Comparison of ENCODE assay signal across 27 cellular contexts in the genomic region with DNA sequence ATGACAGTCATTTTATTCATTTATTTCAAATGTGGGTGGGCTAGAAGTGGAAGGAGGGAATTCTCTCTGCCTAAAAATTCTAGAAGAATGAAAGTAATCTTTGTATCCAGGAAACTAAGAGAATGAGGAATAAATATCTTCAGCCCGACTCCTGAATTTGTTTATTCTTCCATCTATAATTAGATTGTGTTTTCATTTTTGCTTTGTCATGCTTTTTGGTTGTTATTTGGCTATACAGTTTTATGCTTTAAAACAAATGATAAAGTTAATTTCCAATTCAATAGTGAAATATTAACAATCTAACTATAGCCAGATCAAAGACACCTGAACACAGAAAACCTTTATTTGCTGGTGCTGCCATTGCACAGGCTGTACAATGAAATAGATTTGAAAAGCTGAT.
DNase-seq lines count a peak whose midpoint lies in the region; ATAC-seq, FAIRE-seq and TF ChIP-seq lines count a peak whose summit lies in the region.
"Had no signal": no experiment of that assay in that cellular context is flagged by ENCODE, and none has a peak within 500 bp of the region (broad histone marks: within the 10 kb centered on the region; RNA-seq: fewer than 3 reads in every experiment).

No MANE protein-coding gene starts in this region.

- H3K9me3 ChIP-seq in HepG2 (ENCODE audit: low read length) (peaks cover 40% of the 10 kb centered on the region), right lobe of liver (no peaks in the 10 kb centered on the region), IMR-90 (ENCODE audit: control insufficient read depth, insufficient read depth, low read length) (no peaks in the 10 kb centered on the region; the same call in none of the 2 replicates), neuron (ENCODE audit: low read length) (no peaks in the 10 kb centered on the region), testis (no peaks in the 10 kb centered on the region)
- H3K9me3 ChIP-seq: BE2C had no signal

- H3K14ac ChIP-seq in IMR-90 (replicated peaks; ENCODE audit: low read depth, low read length), result no peak overlapping the region

- DNase-seq in HepG2 (ENCODE audit: low spot score), result no peak
- DNase-seq in right lobe of liver, result no peak
- DNase-seq in IMR-90, result no peak
- DNase-seq in testis, result no peak
- DNase-seq in stimulated activated CD4-positive, alpha-beta T cell treated with anti-CD3 and anti-CD28 coated beads, Interleukin-15, amount 100 ng/mL, for 24 hours, result no peak
- DNase-seq: ACHN; AML-193; BE2C; CD4-positive, CD25-positive, alpha-beta regulatory T cell; CD8-positive, alpha-beta T cell; DMS 273 treated with DMSO at 0.1 percent for 48 hours; DMS79; EL; GDM1; GM23248; H7 had no signal

- FAIRE-seq in HepG2 (lab: Jason Lieb, UNC), result no peak
- FAIRE-seq: A204.1, D721Med, GM12878, GM19239, H1 had no signal

- no peak overlapping the region for H2AK9ac ChIP-seq in IMR-90 (replicated peaks; ENCODE audit: low read depth, low read length, poor library complexity)

- no peaks in the 10 kb centered on the region for H3K9me1 ChIP-seq in IMR-90 (ENCODE audit: insufficient read depth, low read length)

- H3K4me2 ChIP-seq in HepG2 (ENCODE audit: low read depth, low read length) (no peak overlapping the region), IMR-90 (ENCODE audit: low read depth, low read length) (no peak overlapping the region)

- H3K27me3 ChIP-seq in HepG2 (ENCODE audit: control insufficient read depth in 1 of 2, insufficient read depth in 2 of 2, low read length in 2 of 2) (no peaks in the 10 kb centered on the region), right lobe of liver (no peaks in the 10 kb centered on the region), IMR-90 (ENCODE audit: control insufficient read depth, insufficient read depth, low read length) (no peaks in the 10 kb centered on the region), neuron (ENCODE audit: insufficient read depth, low read length) (no peaks in the 10 kb centered on the region), testis (no peaks in the 10 kb centered on the region)
- H3K27me3 ChIP-seq: BE2C had no signal

- H3K27ac ChIP-seq in HepG2 (ENCODE audit: extremely low read length, insufficient read depth, low read length), result no peak overlapping the region
- no peak overlapping the region for H3K27ac ChIP-seq in right lobe of liver
- no peak overlapping the region for H3K27ac ChIP-seq in IMR-90 (ENCODE audit: insufficient read depth, low read length)
- H3K27ac ChIP-seq in testis, result no peak overlapping the region
- H3K27ac ChIP-seq: 22Rv1, C4-2B, GM23248 had no signal

- no peak overlapping the region for H2AFZ ChIP-seq in HepG2 (ENCODE audit: low read length)
- no peak overlapping the region for H2AFZ ChIP-seq in IMR-90 (replicated peaks; ENCODE audit: low read length, poor library complexity)
- H2AFZ ChIP-seq in neuron (ENCODE audit: low read depth, low read length), result peak overlapping the region; percentile 2
- H2AFZ ChIP-seq: GM23248 had no signal

- H3K36me3 ChIP-seq in HepG2 (replicated peaks in 1 of 2; ENCODE audit: control insufficient read depth in 1 of 2, insufficient read depth in 2 of 2, low read length in 2 of 2) (no peaks in the 10 kb centered on the region), right lobe of liver (no peaks in the 10 kb centered on the region), IMR-90 (ENCODE audit: control insufficient read depth, insufficient read depth, low read length) (no peaks in the 10 kb centered on the region), neuron (ENCODE audit: insufficient read depth, low read length) (no peaks in the 10 kb centered on the region), testis (ENCODE audit: low read depth, missing control alignments) (no peaks in the 10 kb centered on the region)
- H3K36me3 ChIP-seq: BE2C had no signal

- 32% methylated on average over 1 of the region's 1 CpG for WGBS in HepG2 (ENCODE audit: low lambda C conversion rate)
- 43% methylated on average over 1 of the region's 1 CpG for WGBS in right lobe of liver (ENCODE audit: insufficient coverage, low coverage, low lambda C conversion rate, missing lambda C conversion rate)
- WGBS in IMR-90 (ENCODE audit: extremely low coverage in 2 of 2, insufficient read length in 1 of 2), 2 experiments, result no CpG with 5 or more reads among the region's 1 CpG
- 37 to 40% methylated on average over 1 of the region's 1 CpG for whole genome bisulfite sequencing in testis, 2 donors

- H3K9ac ChIP-seq in HepG2 (ENCODE audit: insufficient read depth, low read depth, low read length), result no peak overlapping the region
- H3K9ac ChIP-seq in IMR-90 (ENCODE audit: low read depth, low read length), result no peak overlapping the region
- H3K9ac ChIP-seq: GM23248 had no signal

- in situ Hi-C loops in HepG2 (cut with HindIII; ENCODE audit: extremely low pct_ligation_motif_present, low pct_unique_long_range_greater_than_20kb) (no loop called here), IMR-90 (cut with MboI; ENCODE audit: low sequenced_read_pairs) (no loop called here)

- no peak overlapping the region for H2AK5ac ChIP-seq in IMR-90 (ENCODE audit: low read depth, low read length)

- H4K5ac ChIP-seq in IMR-90 (ENCODE audit: low read depth, low read length), result no peak overlapping the region

- intact Hi-C loops in HepG2 (cut with micrococcal nuclease; ENCODE audit: unreplicated experiment), result no loop called here
- intact Hi-C loops in right lobe of liver (cut with DNase I), result no loop called here
- intact Hi-C loops in IMR-90 (cut with micrococcal nuclease), result no loop called here
- intact Hi-C loops in testis (cut with DNase I; ENCODE audit: low total_unique reads), result no loop called here

- H3K4me1 Mint-ChIP-seq in brain, result peaks cover 54% of the 10 kb centered on the region
- H3K4me1 Mint-ChIP-seq: CD4-positive, CD25-positive, alpha-beta regulatory T cell had no signal

- H3K27ac Mint-ChIP-seq in brain, result peak overlapping the region in 4 of 5 experiments; percentile 34 to 76 (median 60)
- H3K27ac Mint-ChIP-seq: CD4-positive, CD25-positive, alpha-beta regulatory T cell; CD8-positive, alpha-beta T cell had no signal

- no peak overlapping the region for H4K8ac ChIP-seq in IMR-90 (ENCODE audit: low read depth in 2 of 2, low read length in 2 of 2)

- no peak overlapping the region for H3K18ac ChIP-seq in IMR-90 (ENCODE audit: low read depth, low read length)

- no peak overlapping the region for H2BK5ac ChIP-seq in IMR-90 (ENCODE audit: low read depth, low read length, poor library complexity, severe bottlenecking)

- no peak overlapping the region for H3K4ac ChIP-seq in IMR-90 (ENCODE audit: low read depth, low read length)

- BruUV-seq in HepG2 (replicated peaks; lab: Mats Ljungman, UMichigan) (no TSS peak), IMR-90 (replicated peaks; lab: Mats Ljungman, UMichigan) (no TSS peak)

- H3K4me1 ChIP-seq in HepG2 (ENCODE audit: insufficient read depth, low read length), result no peaks in the 10 kb centered on the region
- H3K4me1 ChIP-seq in right lobe of liver, result no peaks in the 10 kb centered on the region
- H3K4me1 ChIP-seq in IMR-90 (ENCODE audit: control insufficient read depth, insufficient read depth, low read length), result no peaks in the 10 kb centered on the region
- peaks cover 31% of the 10 kb centered on the region for H3K4me1 ChIP-seq in neuron (ENCODE audit: insufficient read depth, low read length)
- H3K4me1 ChIP-seq in testis, result no peaks in the 10 kb centered on the region

- ATAC-seq in HepG2 (no peak), right lobe of liver (no peak), IMR-90 (ENCODE audit: low read depth) (no peak), HG02884 (IDR thresholded peaks at IDR 0.05; ENCODE audit: unreplicated experiment) (no peak)
- ATAC-seq: CD8-positive, alpha-beta T cell; GM12878; HCT116 had no signal

- H3K56ac ChIP-seq in IMR-90 (ENCODE audit: extremely low read depth, insufficient read depth, low read length), result no peak overlapping the region

- no peak for TF ChIP-seq POLR2A in HepG2 (IDR thresholded peaks at IDR 0.05; ENCODE audit: insufficient read depth in 1 of 2, low read depth in 2 of 2, low read length in 2 of 2)
- TF ChIP-seq POLR2A in right lobe of liver (IDR thresholded peaks at IDR 0.05), result no peak
- TF ChIP-seq POLR2A in IMR-90 (IDR thresholded peaks at IDR 0.05; ENCODE audit: low read depth, low read length), result no peak
- TF ChIP-seq POLR2A in testis (IDR thresholded peaks at IDR 0.05), result no peak

- H2BK15ac ChIP-seq in IMR-90 (ENCODE audit: low read depth, low read length), result no peak overlapping the region

- H3K36me3 Mint-ChIP-seq in brain, result no peaks in the 10 kb centered on the region
- H3K36me3 Mint-ChIP-seq: CD4-positive, CD25-positive, alpha-beta regulatory T cell; CD8-positive, alpha-beta T cell had no signal

- H3K23ac ChIP-seq in IMR-90 (ENCODE audit: low read depth, low read length), result no peak overlapping the region

- no peaks in the 10 kb centered on the region for H3K27me3 Mint-ChIP-seq in brain
- H3K27me3 Mint-ChIP-seq: CD4-positive, CD25-positive, alpha-beta regulatory T cell had no signal

- no peak for TF ChIP-seq EP300 in HepG2 (IDR thresholded peaks at IDR 0.05; ENCODE audit: low read depth in 2 of 2, low read length in 2 of 2)
- TF ChIP-seq EP300 in HepG2 (CRISPR knock-in tag; IDR thresholded peaks at IDR 0.05; ENCODE audit: borderline replicate concordance), result no peak

- H3K79me2 ChIP-seq in HepG2 (ENCODE audit: insufficient read depth, low read length), result no peaks in the 10 kb centered on the region

- H3K79me1 ChIP-seq in IMR-90 (ENCODE audit: low read depth in 1 of 2, low read length in 2 of 2), result no peaks in the 10 kb centered on the region

- H4K20me1 ChIP-seq in HepG2 (ENCODE audit: insufficient read depth, low read length), result no peaks in the 10 kb centered on the region
- no peaks in the 10 kb centered on the region for H4K20me1 ChIP-seq in IMR-90 (ENCODE audit: insufficient read depth, low read length)

- CTCF ChIA-PET in HepG2 (lab: Yijun Ruan, JAX; ENCODE audit: low intra/inter-chr PET ratio, low total read pairs), result no interaction called here
- CTCF ChIA-PET in IMR-90 (lab: Yijun Ruan, JAX), result no interaction called here

- H4K91ac ChIP-seq in IMR-90 (ENCODE audit: insufficient read depth, low read depth, low read length), result no peak overlapping the region

- H2BK20ac ChIP-seq in IMR-90 (ENCODE audit: low read depth, low read length), result no peak overlapping the region

- dilution Hi-C loops in IMR-90 (cut with HindIII; ENCODE audit: low sequenced_read_pairs, unreplicated experiment), result no loop called here

- no peak for TF ChIP-seq RAD21 in HepG2 (CRISPR knock-in tag; IDR thresholded peaks at IDR 0.05)
- no peak for TF ChIP-seq RAD21 in IMR-90 (IDR thresholded peaks at IDR 0.05; ENCODE audit: low read length)

- peak overlapping the region in 1 of 5 experiments; percentile 11 for H3K4me3 Mint-ChIP-seq in brain
- H3K4me3 Mint-ChIP-seq: CD4-positive, CD25-positive, alpha-beta regulatory T cell; CD8-positive, alpha-beta T cell had no signal

- H3K9me3 Mint-ChIP-seq in brain, result peaks cover 0 to 8% (median 4%) of the 10 kb centered on the region in 5 experiments

- H3K4me3 ChIP-seq in HepG2 (replicated peaks in 1 of 3; ENCODE audit: insufficient read depth in 1 of 3, low read depth in 2 of 3, low read length in 3 of 3) (no peak overlapping the region), right lobe of liver (no peak overlapping the region), IMR-90 (ENCODE audit: insufficient read depth, low read depth, low read length) (no peak overlapping the region), neuron (ENCODE audit: low read length) (no peak overlapping the region), testis (no peak overlapping the region)
- H3K4me3 ChIP-seq: GM12878, GM23248 had no signal

- H2BK120ac ChIP-seq in IMR-90 (ENCODE audit: low read depth, low read length), result no peak overlapping the region

- TF ChIP-seq CTCF in HepG2 (CRISPR knock-in tag; IDR thresholded peaks at IDR 0.05), result no peak
- TF ChIP-seq CTCF in right lobe of liver (IDR thresholded peaks at IDR 0.05), result no peak
- no peak for TF ChIP-seq CTCF in IMR-90 (conservative IDR thresholded peaks at IDR 0.05; ENCODE audit: low read depth, low read length)
- TF ChIP-seq CTCF in brain (conservative IDR thresholded peaks at IDR 0.05), result no peak
- TF ChIP-seq CTCF in testis (IDR thresholded peaks at IDR 0.05), result no peak

- POLR2A ChIA-PET in HepG2 (lab: Yijun Ruan, JAX) (no interaction called here), IMR-90 (lab: Charles Lee; ENCODE audit: unreplicated experiment) (no interaction called here)
